19 cellular contexts compared by ENCODE assay signal in the genomic region with DNA sequence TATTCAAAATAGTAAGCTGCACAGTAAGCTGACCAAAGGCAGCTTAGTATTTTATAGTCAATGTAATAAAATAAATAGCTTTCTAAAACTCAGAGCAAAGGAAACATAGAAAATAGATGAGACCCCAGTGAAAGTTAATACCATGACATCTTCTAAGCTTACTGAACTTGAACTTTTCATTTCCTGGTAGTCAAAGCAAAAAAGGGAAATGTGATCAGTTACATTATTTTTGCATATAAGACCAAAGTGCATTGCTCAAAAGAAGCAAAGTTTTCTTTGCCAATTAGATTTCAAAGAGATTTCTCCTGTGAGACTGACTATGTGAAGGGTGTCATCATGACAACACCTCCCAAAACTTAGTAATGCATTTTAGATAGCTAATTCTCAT.
"Had no signal": no experiment of that assay in that cellular context is flagged by ENCODE, and none has a peak within 500 bp of the region (broad histone marks: within the 10 kb centered on the region; RNA-seq: fewer than 3 reads in every experiment).

No MANE protein-coding gene starts in this region.

- H3K4me3 ChIP-seq: coronary artery, hepatocyte, neural progenitor cell, pancreas, tibial artery, upper lobe of left lung, uterus had no signal

- H3K4me3 Mint-ChIP-seq: endodermal cell; natural killer cell; neural progenitor cell; stimulated activated naive CD8-positive, alpha-beta T cell treated with anti-CD3 and anti-CD28 coated beads, Interleukin-15, Interleukin-2, amounts not matched to agents 100 ng/mL and 50 ng/mL, for 24 hours had no signal

- H3K27ac Mint-ChIP-seq: endodermal cell; natural killer cell; neural progenitor cell; progenitor cell of endocrine pancreas; stimulated activated naive CD8-positive, alpha-beta T cell treated with anti-CD3 and anti-CD28 coated beads, Interleukin-15, Interleukin-2, amounts not matched to agents 100 ng/mL and 50 ng/mL, for 24 hours had no signal

- H3K9me3 ChIP-seq: pancreas, tibial artery, upper lobe of left lung, uterus had no signal

- H3K4me1 ChIP-seq: uterus had no signal

- DNase-seq: effector CD4-positive, alpha-beta T cell; endodermal cell; foreskin melanocyte; head of caudate nucleus; left colon; natural killer cell; occipital lobe; pancreas; right cardiac atrium; small intestine; stimulated activated CD4-positive, alpha-beta T cell treated with anti-CD3 and anti-CD28 coated beads, Interleukin-12 subunit alpha, Interleukin-12 subunit beta, amount 100 ng/mL, for 4 hours; tibial artery; upper lobe of left lung; uterus had no signal

- H3K27me3 Mint-ChIP-seq: progenitor cell of endocrine pancreas; stimulated activated naive CD8-positive, alpha-beta T cell treated with anti-CD3 and anti-CD28 coated beads, Interleukin-15, Interleukin-2, amounts not matched to agents 100 ng/mL and 50 ng/mL, for 24 hours had no signal

- H3K9me3 Mint-ChIP-seq: endodermal cell; natural killer cell; neural progenitor cell; stimulated activated naive CD8-positive, alpha-beta T cell treated with anti-CD3 and anti-CD28 coated beads, Interleukin-15, Interleukin-2, amounts not matched to agents 100 ng/mL and 50 ng/mL, for 24 hours had no signal

- H3K36me3 ChIP-seq: neural progenitor cell, pancreas, tibial artery, upper lobe of left lung, uterus had no signal

- H3K27ac ChIP-seq: coronary artery, hepatocyte, neural progenitor cell, pancreas, tibial artery, upper lobe of left lung, uterus had no signal

- H3K4me2 ChIP-seq: hepatocyte, neural progenitor cell had no signal

- H3K27me3 ChIP-seq: hepatocyte, neural progenitor cell, pancreas, tibial artery, upper lobe of left lung, uterus had no signal

- H3K36me3 Mint-ChIP-seq: natural killer cell had no signal

- H3K4me1 Mint-ChIP-seq: natural killer cell had no signal

- ATAC-seq: left colon, natural killer cell, pancreas, right cardiac atrium had no signal

- H2AFZ ChIP-seq: hepatocyte, neural progenitor cell had no signal
